Comparison of ENCODE assay signal across 8 cellular contexts in the genomic region with DNA sequence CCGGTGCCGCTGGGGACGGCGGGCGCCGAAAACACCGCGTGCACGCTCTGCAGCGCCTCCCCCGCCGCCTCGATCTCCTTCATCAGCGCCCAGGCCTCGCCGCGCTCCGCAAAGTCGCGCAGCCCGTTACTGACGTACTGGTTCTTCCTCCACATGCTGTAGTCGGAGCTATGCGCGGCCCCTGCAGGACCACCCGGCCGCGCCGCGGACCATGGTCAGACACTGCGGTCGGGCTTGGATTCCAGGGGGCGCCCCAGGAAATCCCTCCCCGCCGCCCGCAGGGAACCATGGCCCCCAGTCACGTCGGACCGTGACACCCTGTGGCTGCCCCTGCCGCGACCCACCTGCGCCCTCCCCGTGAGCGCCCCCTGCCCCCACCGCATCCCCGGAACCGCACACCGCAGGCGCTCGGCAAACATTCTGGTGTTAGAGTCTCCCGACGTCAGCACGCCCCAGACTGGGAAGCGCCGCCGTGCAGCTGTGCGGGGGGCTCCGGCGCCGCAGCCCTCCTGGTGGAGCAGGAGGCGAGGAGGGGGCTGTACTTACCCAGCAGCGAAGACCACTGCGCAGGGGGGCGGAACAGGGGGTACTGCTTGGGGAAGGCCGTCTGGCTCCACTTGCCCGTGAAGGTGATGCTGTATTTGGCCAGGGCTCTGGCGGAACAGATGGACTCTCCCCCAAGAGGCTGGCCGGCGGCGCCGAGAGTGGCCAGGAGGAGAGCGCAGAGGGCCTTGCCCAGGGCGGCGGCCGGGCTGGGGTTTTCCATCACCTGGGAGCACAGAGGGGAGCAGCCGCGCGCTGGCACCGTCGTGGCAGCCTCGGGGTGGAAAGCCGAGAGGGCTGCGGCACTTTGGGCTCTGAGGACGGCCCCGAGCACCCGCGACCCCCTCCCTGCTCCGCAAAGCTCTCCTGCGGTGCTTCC. TPM values are rescaled to one million over a fixed set of nuclear protein-coding genes. Genes with fewer than 3 reads are reported as not detected.
DNase-seq lines count a peak whose midpoint lies in the region; ATAC-seq, FAIRE-seq and TF ChIP-seq lines count a peak whose summit lies in the region.

No MANE protein-coding gene starts in this region.

- H3K4me1 Mint-ChIP-seq in memory B cell: peaks cover 24% of the 10 kb centered on the region

- peak overlapping the region; percentile 78 for H3K4me3 Mint-ChIP-seq in memory B cell

- H3K9me3 Mint-ChIP-seq in memory B cell: no peaks in the 10 kb centered on the region

- ATAC-seq in Right ventricle myocardium superior (ENCODE audit: poor library complexity): no peak
- ATAC-seq in Right ventricle myocardium inferior: no peak
- peak; percentile 40 for ATAC-seq in memory B cell (ENCODE audit: low read depth)
- no peak for ATAC-seq in HG03095 (IDR thresholded peaks at IDR 0.05; ENCODE audit: unreplicated experiment)

- intact Hi-C loops in Right ventricle myocardium superior (cut with DNase I) (no loop called here), Right ventricle myocardium inferior (cut with DNase I) (loop anchor here (5.0 kb wide), 1 partner anchor 36 kb away; no protein-coding TSS in a partner anchor)

- H3K36me3 Mint-ChIP-seq in memory B cell: no peaks in the 10 kb centered on the region

- peak overlapping the region; percentile 48 for H3K27ac Mint-ChIP-seq in memory B cell

- peaks cover 14% of the 10 kb centered on the region for H3K27me3 Mint-ChIP-seq in memory B cell

- peak; percentile 57 for DNase-seq in Right ventricle myocardium superior
- DNase-seq in Right ventricle myocardium inferior (ENCODE audit: missing footprints): no peak
- peak; percentile 65 for DNase-seq in cerebellar cortex (ENCODE audit: low spot score)
- DNase-seq in memory B cell (ENCODE audit: low spot score in 2 of 2): peak; percentile 52 to 66
- DNase-seq in stimulated activated naive CD4-positive, alpha-beta T cell treated with Interleukin-2 at 50 U/mL for 16 hours (lab: John Stamatoyannopoulos, UW): peak; percentile 51
- no peak for DNase-seq in GM19240 (ENCODE audit: insufficient read length, low spot score)
- DNase-seq in H54 (ENCODE audit: insufficient read length, low spot score): no peak

- TF ChIP-seq POLR2A in H54 (IDR thresholded peaks at IDR 0.05; ENCODE audit: low read depth, low read length): no peak

- FAIRE-seq in H54 (lab: Jason Lieb, UNC): no peak

RNA-seq across cellular contexts. Expression of gene SPON2, which starts 0.8 kb away (rescaled TPM):
- total RNA-seq in Right ventricle myocardium superior (15.6 TPM), Right ventricle myocardium inferior (22.6 TPM)

RNA-seq across cellular contexts. Expression of gene RNF212, which starts 58.2 kb away (rescaled TPM):
- total RNA-seq in Right ventricle myocardium superior (0.30 TPM), Right ventricle myocardium inferior (1.7 TPM)

Comparison
In these comparisons a context has a peak if more than half of its experiments do, and no peak if none do; other contexts are left out.
1. DNase-seq: peak in Right ventricle myocardium superior (single experiment), cerebellar cortex (single experiment), memory B cell (2 of 2) and stimulated activated naive CD4-positive, alpha-beta T cell treated with Interleukin-2 at 50 U/mL for 16 hours (single experiment); none in Right ventricle myocardium inferior (single experiment), GM19240 (single experiment) and H54 (single experiment).